In the genomic region with DNA sequence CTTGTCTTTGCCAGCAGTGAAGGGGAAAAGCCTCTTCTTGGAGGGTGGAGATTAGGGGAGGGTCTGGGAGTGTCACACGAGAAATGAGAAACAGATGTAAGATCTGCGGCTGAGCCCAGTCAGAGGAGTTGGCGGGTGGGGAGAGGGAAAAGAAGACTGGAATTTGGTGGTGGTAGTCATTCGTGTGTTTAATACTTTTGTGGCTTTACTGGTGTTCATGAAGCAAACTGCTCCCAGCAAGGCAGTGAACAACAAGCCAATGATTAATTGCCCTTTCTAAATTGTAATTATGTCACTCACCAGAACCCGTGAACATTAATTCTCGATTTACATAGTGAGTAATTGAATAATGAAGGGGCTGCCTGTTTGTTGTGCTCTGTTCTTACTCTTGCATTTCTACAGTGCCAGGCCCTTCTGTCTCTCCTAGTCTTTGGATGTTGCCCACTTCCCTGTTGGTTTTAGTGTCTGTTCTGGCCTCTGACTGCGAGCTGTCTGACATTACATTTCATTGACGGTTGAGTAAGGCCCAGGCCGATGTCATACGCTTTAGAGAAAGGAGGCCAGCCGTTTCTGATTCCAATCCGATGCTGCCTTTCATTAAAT, we compare ENCODE assay signal across 11 cellular contexts.
A peak's percentile ranks its signal among the peaks of the same experiment; 100 is the strongest.
DNase-seq lines count a peak whose midpoint lies in the region; TF ChIP-seq lines count a peak whose summit lies in the region.
"Had no signal": no experiment of that assay in that cellular context is flagged by ENCODE, and none has a peak within 500 bp of the region (broad histone marks: within the 10 kb centered on the region; RNA-seq: fewer than 3 reads in every experiment).

No MANE protein-coding gene starts in this region.

- H3K27ac ChIP-seq in HEK293 (ENCODE audit: extremely low read depth, low read depth, low read length) (no peak overlapping the region), right atrium auricular region (peak overlapping the region; percentile 8 to 29), subcutaneous abdominal adipose tissue (ENCODE audit: low read depth, low read length) (peak overlapping the region; percentile 66)
- H3K27ac ChIP-seq: KMS-11 had no signal

- H3K9ac ChIP-seq in subcutaneous abdominal adipose tissue (ENCODE audit: low read length in 5 of 5) = no peak overlapping the region
- H3K9ac ChIP-seq: KMS-11 had no signal

- POLR2A ChIA-PET in HEK293 (lab: Yijun Ruan, JAX) = no interaction called here

- TF ChIP-seq CTCF in HEK293 (tag by site-specific recombination; IDR thresholded peaks at IDR 0.05) = no peak
- TF ChIP-seq CTCF in right atrium auricular region (IDR thresholded peaks at IDR 0.05) = no peak

- H3K27me3 ChIP-seq in right atrium auricular region (no peaks in the 10 kb centered on the region), subcutaneous abdominal adipose tissue (ENCODE audit: control insufficient read depth in 5 of 5, insufficient read depth in 4 of 5, low read length in 5 of 5) (no peaks in the 10 kb centered on the region), H7 (ENCODE audit: control insufficient read depth, insufficient read depth, low read length) (no peaks in the 10 kb centered on the region)

- peaks cover 0 to 6% of the 10 kb centered on the region in 2 experiments; a peak in 1 of 3 replicates for H3K36me3 ChIP-seq in HEK293 (ENCODE audit: control insufficient read depth in 2 of 2, insufficient read depth in 1 of 2, low read length in 2 of 2)
- no peaks in the 10 kb centered on the region for H3K36me3 ChIP-seq in right atrium auricular region
- no peaks in the 10 kb centered on the region for H3K36me3 ChIP-seq in subcutaneous abdominal adipose tissue (ENCODE audit: control insufficient read depth in 5 of 5, insufficient read depth in 5 of 5, low read length in 5 of 5)
- H3K36me3 ChIP-seq in H7 (replicated peaks; ENCODE audit: control insufficient read depth, insufficient read depth, low read length) = no peaks in the 10 kb centered on the region

- DNase-seq in astrocyte of the hippocampus (ENCODE audit: low read depth, low spot score) (peak; percentile 91), right atrium auricular region (ENCODE audit: low spot score) (no peak), HPDE6-E6E7 (ENCODE audit: extremely low spot score) (no peak), HUDEP-2 (lab: John Stamatoyannopoulos, UW; ENCODE audit: unreplicated experiment in 76 of 76) (no peak), H7 (no peak), NCI-H2171 treated with DMSO at 0.1 percent for 48 hours (lab: John Stamatoyannopoulos, UW) (no peak)
- DNase-seq: effector CD8-positive, alpha-beta T cell; SIG-M5 had no signal

- H3K9me3 ChIP-seq in HEK293 (ENCODE audit: control insufficient read depth, insufficient read depth, low read depth, low read length) (no peaks in the 10 kb centered on the region), right atrium auricular region (no peaks in the 10 kb centered on the region), subcutaneous abdominal adipose tissue (ENCODE audit: control insufficient read depth in 5 of 5, low read length in 5 of 5) (no peaks in the 10 kb centered on the region)

- H3K4me3 ChIP-seq in HEK293 (ENCODE audit: low read depth, low read length) = no peak overlapping the region
- no peak overlapping the region for H3K4me3 ChIP-seq in right atrium auricular region
- no peak overlapping the region for H3K4me3 ChIP-seq in subcutaneous abdominal adipose tissue (ENCODE audit: low read depth in 1 of 5, low read length in 5 of 5)
- H3K4me3 ChIP-seq in H7 (ENCODE audit: insufficient read depth, low read depth, low read length) = no peak overlapping the region

- H3K4me1 ChIP-seq in HEK293 (ENCODE audit: control insufficient read depth, insufficient read depth, low read length) (no peaks in the 10 kb centered on the region), right atrium auricular region (peaks cover 0 to 14% of the 10 kb centered on the region in 2 donors), subcutaneous abdominal adipose tissue (ENCODE audit: control insufficient read depth in 5 of 5, insufficient read depth in 5 of 5, low read length in 5 of 5) (peaks cover 3 to 19% (median 6%) of the 10 kb centered on the region in 5 donors)

- CTCF ChIA-PET in HEK293 (lab: Yijun Ruan, JAX) = no interaction called here

TF ChIP-seq in HEK293, 187 proteins besides CTCF, POLR2A, EP300 and RAD21:
- TF ChIP-seq ZNF155 (tag by site-specific recombination; IDR thresholded peaks at IDR 0.05) = no peak
- peak; percentile 66 for TF ChIP-seq KLF1 (tag by site-specific recombination; IDR thresholded peaks at IDR 0.05)
